Comparison of ENCODE assay signal across 16 cellular contexts in genomic region chr16:31198207-31198882, GRCh38. TPM values are rescaled to one million over a fixed set of nuclear protein-coding genes. Genes with fewer than 3 reads are reported as not detected.
DNase-seq lines count a peak whose midpoint lies in the region; ATAC-seq and TF ChIP-seq lines count a peak whose summit lies in the region.
"Had no signal": no experiment of that assay in that cellular context is flagged by ENCODE, and none has a peak within 500 bp of the region (broad histone marks: within the 10 kb centered on the region; RNA-seq: fewer than 3 reads in every experiment).

No MANE protein-coding gene starts in this region.

- no peaks in the 10 kb centered on the region for H3K9me3 ChIP-seq in HEK293 (ENCODE audit: control insufficient read depth, insufficient read depth, low read depth, low read length)
- H3K9me3 ChIP-seq in adipocyte (ENCODE audit: control insufficient read depth, low read length) = no peaks in the 10 kb centered on the region
- H3K9me3 ChIP-seq: thyroid gland had no signal

- H3K27ac Mint-ChIP-seq in activated CD4-positive, alpha-beta T cell treated with anti-CD3 and anti-CD28 coated beads for 36 hours = peak overlapping the region; percentile 4

- intact Hi-C loops in activated CD4-positive, alpha-beta T cell treated with anti-CD3 and anti-CD28 coated beads for 36 hours (cut with DNase I, micrococcal nuclease) = loop anchor here in 1 of 2 experiments (5.0 kb wide), 1 partner anchor 244 kb away; the partner anchor contains the start of gene ZNF843
- intact Hi-C loops in posterior vena cava (cut with DNase I) = no loop called here

- POLR2A ChIA-PET in activated CD4-positive, alpha-beta T cell treated with anti-CD3 and anti-CD28 coated beads for 36 hours (lab: Charles Lee) = interaction anchor here (0.6 to 2.3 kb wide), 11 partner anchors 8 to 302 kb away, joined by 3 to 12 read pairs (median 3); partner anchors contain the start of gene KAT8
- POLR2A ChIA-PET in HEK293 (lab: Yijun Ruan, JAX) = interaction anchor here (0.6 to 1.6 kb wide), 5 partner anchors 18 to 468 kb away, joined by 3 to 5 read pairs (median 4); partner anchors contain the start of gene KAT8

- H3K36me3 ChIP-seq in HEK293 (ENCODE audit: control insufficient read depth in 2 of 2, insufficient read depth in 1 of 2, low read length in 2 of 2) = peaks cover 30 to 58% of the 10 kb centered on the region in 2 experiments; a peak in 2 of 3 replicates
- H3K36me3 ChIP-seq in adipocyte (ENCODE audit: control insufficient read depth, insufficient read depth, low read length, severe bottlenecking) = peaks cover 46% of the 10 kb centered on the region

- no peaks in the 10 kb centered on the region for H3K27me3 Mint-ChIP-seq in activated CD4-positive, alpha-beta T cell treated with anti-CD3 and anti-CD28 coated beads for 36 hours

- H3K27me3 ChIP-seq in adipocyte (replicated peaks; ENCODE audit: control insufficient read depth, insufficient read depth, low read length) = no peaks in the 10 kb centered on the region
- H3K27me3 ChIP-seq: thyroid gland had no signal

- no peak for DNase-seq in activated CD4-positive, alpha-beta T cell treated with anti-CD3 and anti-CD28 coated beads for 36 hours
- no peak for DNase-seq in activated CD4-positive, alpha-beta T cell treated with anti-CD3 and anti-CD28 coated beads, Interleukin-2, amount 50 U/mL, for 48 hours
- no peak for DNase-seq in adipocyte (ENCODE audit: low read depth)
- DNase-seq in posterior vena cava (ENCODE audit: low spot score) = peak; percentile 74
- DNase-seq in pons (ENCODE audit: low spot score) = no peak
- DNase-seq: activated T-cell treated with anti-CD3 and anti-CD28 coated beads, Interleukin-2, amount 50 U/mL, for 1 hour; DND-41; KG1; NCI-H187 treated with DMSO at 0.1 percent for 48 hours; NCI-H526 treated with DMSO at 0.1 percent for 48 hours; thyroid gland had no signal

- H3K27ac ChIP-seq in HEK293 (ENCODE audit: extremely low read depth, low read depth, low read length) = no peak overlapping the region
- H3K27ac ChIP-seq: thyroid gland had no signal

- H3K4me3 ChIP-seq in HEK293 (ENCODE audit: low read depth, low read length) = no peak overlapping the region
- H3K4me3 ChIP-seq in adipocyte (ENCODE audit: low read length) = no peak overlapping the region
- H3K4me3 ChIP-seq: thyroid gland had no signal

- ATAC-seq in activated CD4-positive, alpha-beta T cell treated with anti-CD3 and anti-CD28 coated beads for 36 hours = no peak
- no peak for ATAC-seq in GM21526 (IDR thresholded peaks at IDR 0.05; ENCODE audit: low FRiP score, unreplicated experiment)
- no peak for ATAC-seq in GM18870 (IDR thresholded peaks at IDR 0.05; ENCODE audit: unreplicated experiment)
- ATAC-seq: Right ventricle myocardium inferior had no signal

- CTCF ChIA-PET in activated CD4-positive, alpha-beta T cell treated with anti-CD3 and anti-CD28 coated beads for 36 hours (lab: Charles Lee) = interaction anchor here (0.7 to 1.0 kb wide), 2 partner anchors 21 to 41 kb away, joined by 4 read pairs; no protein-coding TSS in a partner anchor
- CTCF ChIA-PET in HEK293 (lab: Yijun Ruan, JAX) = interaction anchor here (0.7 kb wide), 1 partner anchor 100 kb away, joined by 5 read pairs; no protein-coding TSS in a partner anchor

- H3K4me1 ChIP-seq in HEK293 (ENCODE audit: control insufficient read depth, insufficient read depth, low read length) (no peaks in the 10 kb centered on the region), adipocyte (ENCODE audit: control insufficient read depth, insufficient read depth, low read length) (peaks cover 28% of the 10 kb centered on the region)

- H3K9ac ChIP-seq in adipocyte (ENCODE audit: low read length) = peak overlapping the region; percentile 16

- no peak for TF ChIP-seq CTCF in HEK293 (tag by site-specific recombination; IDR thresholded peaks at IDR 0.05)

- no peaks in the 10 kb centered on the region for H3K9me3 Mint-ChIP-seq in activated CD4-positive, alpha-beta T cell treated with anti-CD3 and anti-CD28 coated beads for 36 hours (ENCODE audit: low read depth)

- no peak overlapping the region for H3K4me3 Mint-ChIP-seq in activated CD4-positive, alpha-beta T cell treated with anti-CD3 and anti-CD28 coated beads for 36 hours

- H3K4me1 Mint-ChIP-seq in activated CD4-positive, alpha-beta T cell treated with anti-CD3 and anti-CD28 coated beads for 36 hours = peaks cover 64% of the 10 kb centered on the region

- peaks cover 48% of the 10 kb centered on the region for H3K36me3 Mint-ChIP-seq in activated CD4-positive, alpha-beta T cell treated with anti-CD3 and anti-CD28 coated beads for 36 hours (ENCODE audit: low read depth)

TF ChIP-seq in HEK293, 187 proteins besides CTCF, POLR2A, EP300 and RAD21:
- peak; percentile 68 for TF ChIP-seq ZBTB17 (tag by site-specific recombination; IDR thresholded peaks at IDR 0.05)
- no peak for TF ChIP-seq ZNF664 (tag by site-specific recombination; IDR thresholded peaks at IDR 0.05)
- TF ChIP-seq ZSCAN23 (tag by site-specific recombination; IDR thresholded peaks at IDR 0.05) = 0 out of 2 replicates have a peak, but pooled peaks have one; percentile 57
- TF ChIP-seq ZNF529 (tag by site-specific recombination; IDR thresholded peaks at IDR 0.05; ENCODE audit: insufficient replicate concordance) = no peak
- no peak for TF ChIP-seq HIC1 (tag by site-specific recombination; IDR thresholded peaks at IDR 0.05)
- no peak for TF ChIP-seq ZNF561 (tag by site-specific recombination; IDR thresholded peaks at IDR 0.05; ENCODE audit: borderline replicate concordance)
- no peak for TF ChIP-seq ZNF274 (IDR thresholded peaks at IDR 0.05; ENCODE audit: low read length)
- no peak for TF ChIP-seq ZNF274 (tag by site-specific recombination; IDR thresholded peaks at IDR 0.05; ENCODE audit: borderline replicate concordance)
- no peak for TF ChIP-seq AEBP2 (tag by site-specific recombination; IDR thresholded peaks at IDR 0.05; ENCODE audit: borderline replicate concordance)
- no peak for TF ChIP-seq ZNF426 (tag by site-specific recombination; IDR thresholded peaks at IDR 0.05)
- no peak for TF ChIP-seq ZNF660 (tag by site-specific recombination; IDR thresholded peaks at IDR 0.05)
- 0 out of 2 replicates have a peak, but pooled peaks have one; percentile 2 for TF ChIP-seq ZNF121 (tag by site-specific recombination; IDR thresholded peaks at IDR 0.05)
- no peak for TF ChIP-seq ZNF639 (tag by site-specific recombination; IDR thresholded peaks at IDR 0.05)

RNA-seq across cellular contexts. Expression of gene PYCARD, which starts 4.2 kb away (rescaled TPM):
- 1 to 10 TPM; 5.7 TPM for total RNA-seq in activated CD4-positive, alpha-beta T cell treated with anti-CD3 and anti-CD28 coated beads for 36 hours
- 10 to 100 TPM; 13.0 to 23.9 TPM for total RNA-seq in posterior vena cava

RNA-seq across cellular contexts. Expression of gene TRIM72, which starts 15.6 kb away (rescaled TPM):
- total RNA-seq in activated CD4-positive, alpha-beta T cell treated with anti-CD3 and anti-CD28 coated beads for 36 hours = under 1 TPM in 1 of 2 experiments, not detected in 1; 0.04 TPM
- under 1 TPM; 0.05 to 0.10 TPM for total RNA-seq in posterior vena cava

RNA-seq across cellular contexts. Expression of gene FUS, which starts 18.4 kb away (rescaled TPM):
- total RNA-seq in activated CD4-positive, alpha-beta T cell treated with anti-CD3 and anti-CD28 coated beads for 36 hours = 100 to 1,000 TPM; 647 to 648 TPM
- total RNA-seq in posterior vena cava = 100 to 1,000 TPM; 168 to 208 TPM

RNA-seq across cellular contexts. Expression of gene PYDC1, which starts 18.6 kb away (rescaled TPM):
- total RNA-seq in activated CD4-positive, alpha-beta T cell treated with anti-CD3 and anti-CD28 coated beads for 36 hours = not detected
- not detected for total RNA-seq in posterior vena cava
- total RNA-seq: omental fat pad, Right ventricle myocardium inferior, thyroid gland had no signal

RNA-seq across cellular contexts. Expression of gene PRSS36, which starts 48.5 kb away (rescaled TPM):
- under 1 TPM; 0.26 to 0.43 TPM for total RNA-seq in activated CD4-positive, alpha-beta T cell treated with anti-CD3 and anti-CD28 coated beads for 36 hours
- 1 to 10 TPM; 2.9 to 5.2 TPM for total RNA-seq in posterior vena cava
